1 cellular context compared by ENCODE assay signal in the genomic region with DNA sequence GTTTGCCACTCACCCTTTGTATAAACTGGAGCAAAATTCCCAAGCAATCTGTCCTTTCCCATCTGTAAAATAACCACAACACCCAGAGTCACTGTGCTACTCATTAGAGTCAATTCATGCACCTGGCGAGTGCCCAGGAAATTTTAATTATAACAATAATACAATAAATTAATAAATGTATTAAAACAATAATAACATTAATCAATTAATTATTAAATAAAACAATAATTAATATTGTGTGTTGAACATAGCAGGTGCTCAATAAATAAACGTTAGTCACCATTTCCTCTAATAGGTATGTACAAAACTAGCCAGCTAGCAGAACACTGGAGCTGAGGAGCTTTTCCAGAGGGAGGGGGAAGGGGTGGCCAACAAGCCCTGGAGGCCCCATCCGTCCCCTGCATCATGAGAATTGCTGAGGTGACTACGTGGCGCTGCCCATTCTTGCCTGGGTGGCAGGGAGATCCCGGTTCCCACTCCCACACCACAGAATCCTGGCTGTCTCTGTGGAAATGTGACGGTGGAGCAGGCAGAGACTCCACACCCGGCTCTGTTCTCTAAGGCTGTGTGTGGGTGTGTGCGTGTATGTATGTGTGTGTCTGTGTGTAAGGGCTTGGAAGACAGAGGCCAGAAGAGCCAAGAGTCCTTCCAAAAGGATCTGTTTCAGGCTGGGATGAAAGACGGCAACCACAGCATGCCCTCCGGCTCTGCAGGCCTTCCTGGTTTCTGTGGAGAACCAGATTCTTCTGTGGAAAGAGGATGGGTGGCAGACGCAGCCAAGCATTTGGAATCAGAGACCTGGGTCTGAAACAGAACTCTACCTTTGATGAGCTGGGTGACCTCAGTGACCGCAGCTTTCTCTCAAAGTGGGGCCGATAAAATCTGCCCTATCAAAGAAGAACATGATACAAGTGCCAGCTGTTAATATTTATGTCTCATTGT.
TF ChIP-seq lines count a peak whose summit lies in the region.

No MANE protein-coding gene starts in this region.

TF ChIP-seq in SK-N-SH, 30 proteins besides CTCF, POLR2A, EP300 and RAD21:
- no peak for TF ChIP-seq IRF3 (IDR thresholded peaks at IDR 0.05; ENCODE audit: low read depth, low read length)
- TF ChIP-seq REST (IDR thresholded peaks at IDR 0.05; ENCODE audit: low read depth, low read length): no peak
- no peak for TF ChIP-seq GABPA (IDR thresholded peaks at IDR 0.05; ENCODE audit: low read depth)
- TF ChIP-seq FOXJ3 (CRISPR knock-in tag; IDR thresholded peaks at IDR 0.05): no peak
- no peak for TF ChIP-seq SIN3A (IDR thresholded peaks at IDR 0.05; ENCODE audit: borderline replicate concordance, low read depth, low read length)
- TF ChIP-seq TCF12 (IDR thresholded peaks at IDR 0.05): peak; percentile 51
- TF ChIP-seq, protein P1, sequence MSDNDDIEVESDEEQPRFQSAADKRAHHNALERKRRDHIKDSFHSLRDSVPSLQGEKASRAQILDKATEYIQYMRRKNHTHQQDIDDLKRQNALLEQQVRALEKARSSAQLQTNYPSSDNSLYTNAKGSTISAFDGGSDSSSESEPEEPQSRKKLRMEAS (IDR thresholded peaks at IDR 0.05; ENCODE audit: low read depth): no peak
- TF ChIP-seq GATA2 (CRISPR knock-in tag; IDR thresholded peaks at IDR 0.05): peak; percentile 58
- TF ChIP-seq, protein P2, sequence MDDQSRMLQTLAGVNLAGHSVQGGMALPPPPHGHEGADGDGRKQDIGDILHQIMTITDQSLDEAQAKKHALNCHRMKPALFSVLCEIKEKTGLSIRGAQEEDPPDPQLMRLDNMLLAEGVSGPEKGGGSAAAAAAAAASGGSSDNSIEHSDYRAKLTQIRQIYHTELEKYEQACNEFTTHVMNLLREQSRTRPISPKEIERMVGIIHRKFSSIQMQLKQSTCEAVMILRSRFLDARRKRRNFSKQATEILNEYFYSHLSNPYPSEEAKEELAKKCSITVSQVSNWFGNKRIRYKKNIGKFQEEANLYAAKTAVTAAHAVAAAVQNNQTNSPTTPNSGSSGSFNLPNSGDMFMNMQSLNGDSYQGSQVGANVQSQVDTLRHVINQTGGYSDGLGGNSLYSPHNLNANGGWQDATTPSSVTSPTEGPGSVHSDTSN (IDR thresholded peaks at IDR 0.05): peak; percentile 23
- TF ChIP-seq MXI1 (IDR thresholded peaks at IDR 0.05; ENCODE audit: low read depth, low read length): no peak; the same call in 1 of the 2 replicates
- TF ChIP-seq RCOR1 (IDR thresholded peaks at IDR 0.05; ENCODE audit: low read length): peak; percentile 81; the same call in 1 of the 2 replicates
- TF ChIP-seq FOSL2 (IDR thresholded peaks at IDR 0.05; ENCODE audit: borderline replicate concordance, low read depth): no peak
- TF ChIP-seq FOXM1 (IDR thresholded peaks at IDR 0.05; ENCODE audit: low read depth): no peak
- no peak for TF ChIP-seq NFIC (IDR thresholded peaks at IDR 0.05; ENCODE audit: borderline replicate concordance)
- no peak for TF ChIP-seq CHD2 (IDR thresholded peaks at IDR 0.05; ENCODE audit: low read length, partially characterized antibody)
- TF ChIP-seq, protein P3, sequence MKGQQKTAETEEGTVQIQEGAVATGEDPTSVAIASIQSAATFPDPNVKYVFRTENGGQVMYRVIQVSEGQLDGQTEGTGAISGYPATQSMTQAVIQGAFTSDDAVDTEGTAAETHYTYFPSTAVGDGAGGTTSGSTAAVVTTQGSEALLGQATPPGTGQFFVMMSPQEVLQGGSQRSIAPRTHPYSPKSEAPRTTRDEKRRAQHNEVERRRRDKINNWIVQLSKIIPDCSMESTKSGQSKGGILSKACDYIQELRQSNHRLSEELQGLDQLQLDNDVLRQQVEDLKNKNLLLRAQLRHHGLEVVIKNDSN (IDR thresholded peaks at IDR 0.05; ENCODE audit: borderline replicate concordance, low read depth): no peak
